Comparison of ENCODE assay signal across 1 cellular context in genomic region chr13:109146393-109146792, GRCh38.
TF ChIP-seq lines count a peak whose summit lies in the region.

No MANE protein-coding gene starts in this region.

TF ChIP-seq in A549, 52 proteins besides CTCF, POLR2A, EP300 and RAD21 (continued from another document):
- TF ChIP-seq REST (IDR thresholded peaks at IDR 0.05) (no peak), RNF2 (IDR thresholded peaks at IDR 0.05; ENCODE audit: borderline replicate concordance, low read depth) (no peak), FOSL2 (IDR thresholded peaks at IDR 0.05) (no peak), FOSL2 (CRISPR knock-in tag; IDR thresholded peaks at IDR 0.05) (no peak), MAX (IDR thresholded peaks at IDR 0.05) (no peak), TFCP2L1 (CRISPR knock-in tag; IDR thresholded peaks at IDR 0.05) (no peak), BHLHE40 (IDR thresholded peaks at IDR 0.05; ENCODE audit: low read depth, low read length) (no peak), KDM5A (IDR thresholded peaks at IDR 0.05) (no peak), HOXA7 (CRISPR knock-in tag; IDR thresholded peaks at IDR 0.05) (no peak)
